In genomic region chr4:107838138-107838618, GRCh38 we compare ENCODE assay signal across 1 cellular context.
TF ChIP-seq lines count a peak whose summit lies in the region.

No MANE protein-coding gene starts in this region.

TF ChIP-seq in GM23338, 12 proteins besides CTCF, POLR2A, EP300 and RAD21 (continued from another document):
- TF ChIP-seq ETS1 (IDR thresholded peaks at IDR 0.05) (no peak), EZH2phosphoT487 (IDR thresholded peaks at IDR 0.05; ENCODE audit: unreplicated experiment) (no peak), EZH2 (IDR thresholded peaks at IDR 0.05; ENCODE audit: low read depth, unreplicated experiment) (no peak), REST (IDR thresholded peaks at IDR 0.05; ENCODE audit: unreplicated experiment) (no peak)
